8 cellular contexts compared by ENCODE assay signal in genomic region chr15:33194704-33195261, GRCh38. TPM values are rescaled to one million over a fixed set of nuclear protein-coding genes. Genes with fewer than 3 reads are reported as not detected.
DNase-seq lines count a peak whose midpoint lies in the region; ATAC-seq and TF ChIP-seq lines count a peak whose summit lies in the region.

FMN1 (minus strand) TSS chr15:33194714; CDS start chr15:33154914, 39,800 bp downstream.

- H3K36me3 Mint-ChIP-seq in activated naive CD8-positive, alpha-beta T cell treated with anti-CD3 and anti-CD28 coated beads, Interleukin-2, amount 10 ng/mL, durations not matched to agents 7 days and 5 days: no peaks in the 10 kb centered on the region
- no peaks in the 10 kb centered on the region for H3K36me3 Mint-ChIP-seq in glutamatergic neuron (ENCODE audit: unreplicated experiment)

- peaks cover 23% of the 10 kb centered on the region for H3K27me3 Mint-ChIP-seq in activated naive CD8-positive, alpha-beta T cell treated with anti-CD3 and anti-CD28 coated beads, Interleukin-2, amount 10 ng/mL, durations not matched to agents 7 days and 5 days
- peaks cover 5% of the 10 kb centered on the region for H3K27me3 Mint-ChIP-seq in glutamatergic neuron (ENCODE audit: unreplicated experiment)

- H3K4me1 Mint-ChIP-seq in activated naive CD8-positive, alpha-beta T cell treated with anti-CD3 and anti-CD28 coated beads, Interleukin-2, amount 10 ng/mL, durations not matched to agents 7 days and 5 days: peaks cover 4% of the 10 kb centered on the region
- H3K4me1 Mint-ChIP-seq in glutamatergic neuron (ENCODE audit: low read depth, unreplicated experiment): peaks cover 4% of the 10 kb centered on the region

- peak; percentile 95 for DNase-seq in DMS 273 (lab: John Stamatoyannopoulos, UW; ENCODE audit: unreplicated experiment)
- peak; percentile 32 for DNase-seq in Jurkat, Clone E6-1 (ENCODE audit: low read depth, low spot score)
- DNase-seq in SKM-1 (lab: John Stamatoyannopoulos, UW; ENCODE audit: unreplicated experiment): peak; percentile 47
- DNase-seq in activated naive CD8-positive, alpha-beta T cell treated with anti-CD3 and anti-CD28 coated beads, Interleukin-2, amount 10 ng/mL, durations not matched to agents 7 days and 5 days: peak; percentile 84
- peak; percentile 98 for DNase-seq in glutamatergic neuron
- DNase-seq in nucleus accumbens (lab: John Stamatoyannopoulos, UW): peak; percentile 44 to 97 (median 90)
- DNase-seq in stromal cell of bone marrow (ENCODE audit: low read depth): peak; percentile 83

- no peak within 1 kb of the TSS for H3K4me3 ChIP-seq in Jurkat, Clone E6-1 (ENCODE audit: low read length)

- H3K4me3 Mint-ChIP-seq in activated naive CD8-positive, alpha-beta T cell treated with anti-CD3 and anti-CD28 coated beads, Interleukin-2, amount 10 ng/mL, durations not matched to agents 7 days and 5 days: peak within 1 kb of the TSS; percentile 74
- peak within 1 kb of the TSS; percentile 93 for H3K4me3 Mint-ChIP-seq in glutamatergic neuron (ENCODE audit: unreplicated experiment)

- POLR2A ChIA-PET in activated naive CD8-positive, alpha-beta T cell treated with anti-CD3 and anti-CD28 coated beads, Interleukin-2, amount 10 ng/mL, durations not matched to agents 7 days and 5 days (lab: Charles Lee): interaction anchor here (0.9 kb wide), 1 partner anchor 8 kb away, joined by 3 read pairs; no protein-coding TSS in a partner anchor

- no peak for TF ChIP-seq CTCF in glutamatergic neuron (IDR thresholded peaks at IDR 0.05; ENCODE audit: partially characterized antibody, unreplicated experiment)

- ATAC-seq in GM21619 (IDR thresholded peaks at IDR 0.05; ENCODE audit: unreplicated experiment): peak; percentile 91
- peak; percentile 100 for ATAC-seq in activated naive CD8-positive, alpha-beta T cell treated with anti-CD3 and anti-CD28 coated beads, Interleukin-2, amount 10 ng/mL, durations not matched to agents 7 days and 5 days (ENCODE audit: low read depth)

- peak within 1 kb of the TSS; percentile 69 for H3K27ac Mint-ChIP-seq in activated naive CD8-positive, alpha-beta T cell treated with anti-CD3 and anti-CD28 coated beads, Interleukin-2, amount 10 ng/mL, durations not matched to agents 7 days and 5 days
- peak within 1 kb of the TSS; percentile 64 for H3K27ac Mint-ChIP-seq in glutamatergic neuron (ENCODE audit: unreplicated experiment)

- no peaks in the 10 kb centered on the region for H3K9me3 Mint-ChIP-seq in activated naive CD8-positive, alpha-beta T cell treated with anti-CD3 and anti-CD28 coated beads, Interleukin-2, amount 10 ng/mL, durations not matched to agents 7 days and 5 days
- H3K9me3 Mint-ChIP-seq in glutamatergic neuron (ENCODE audit: unreplicated experiment): no peaks in the 10 kb centered on the region

RNA-seq across cellular contexts. Expression of gene FMN1, which starts in this region (rescaled TPM):
- polyA plus RNA-seq in Jurkat, Clone E6-1 (2012; ENCODE audit: insufficient read depth, insufficient read length): not detected
- under 1 TPM; 0.08 to 0.45 TPM for total RNA-seq in activated naive CD8-positive, alpha-beta T cell treated with anti-CD3 and anti-CD28 coated beads, Interleukin-2, amount 10 ng/mL, durations not matched to agents 7 days and 5 days
- 1.1 TPM for total RNA-seq in glutamatergic neuron (ENCODE audit: unreplicated experiment)

Comparison
In these comparisons a context has a peak if more than half of its experiments do, and no peak if none do; other contexts are left out.
1. Peak in DNase-seq and ATAC-seq in activated naive CD8-positive, alpha-beta T cell treated with anti-CD3 and anti-CD28 coated beads, Interleukin-2, amount 10 ng/mL, durations not matched to agents 7 days and 5 days; RNA of the gene not detected or under 1 TPM.
2. DNase-seq: peak in every context shown above with its lines; median percentile 98 in glutamatergic neuron; 95 in DMS 273; 90 in nucleus accumbens; 84 in activated naive CD8-positive, alpha-beta T cell treated with anti-CD3 and anti-CD28 coated beads, Interleukin-2, amount 10 ng/mL, durations not matched to agents 7 days and 5 days; 83 in stromal cell of bone marrow; 47 in SKM-1; 32 in Jurkat, Clone E6-1.